15 cellular contexts compared by ENCODE assay signal in genomic region chr11:131463609-131464008, GRCh38.
DNase-seq lines count a peak whose midpoint lies in the region; TF ChIP-seq lines count a peak whose summit lies in the region.
"Had no signal": no experiment of that assay in that cellular context is flagged by ENCODE, and none has a peak within 500 bp of the region (broad histone marks: within the 10 kb centered on the region; RNA-seq: fewer than 3 reads in every experiment).

No MANE protein-coding gene starts in this region.

- H3K4me3 ChIP-seq in GM23248, result no peak overlapping the region
- H3K4me3 ChIP-seq: BLaER1, SJSA1 had no signal

- DNase-seq in GM23248, result peak; percentile 13
- DNase-seq in hippocampal formation (lab: John Stamatoyannopoulos, UW), result peak; percentile 39 to 46
- DNase-seq in posterior cingulate gyrus, result peak in 8 of 10 donors; percentile 47 to 93 (median 65)
- DNase-seq in mucosa of gallbladder (ENCODE audit: low spot score), result no peak
- no peak for DNase-seq in GM13977 (ENCODE audit: low spot score)
- DNase-seq in RWPE1 (ENCODE audit: low spot score), result no peak
- DNase-seq: CD8-positive, alpha-beta memory T cell; DMS 273 treated with DMSO at 0.1 percent for 48 hours; HCEC 1CT; NCI-H2029; NCI-H510A treated with DMSO at 0.1 percent for 48 hours had no signal

- peak overlapping the region in 3 of 5 experiments; percentile 31 to 75 (median 64) for H3K4me3 Mint-ChIP-seq in brain
- H3K4me3 Mint-ChIP-seq: CD8-positive, alpha-beta memory T cell; IgD-negative memory B cell had no signal

- H3K36me3 ChIP-seq in GM23248 (ENCODE audit: low read depth), result no peaks in the 10 kb centered on the region
- H3K36me3 ChIP-seq: BLaER1, SJSA1 had no signal

- intact Hi-C loops in posterior cingulate gyrus (cut with DNase I), result no loop called here

- H3K27ac ChIP-seq in GM23248 (no peak overlapping the region), RWPE1 (no peak overlapping the region)
- H3K27ac ChIP-seq: BLaER1, SJSA1 had no signal

- peaks cover 70% of the 10 kb centered on the region for H3K27me3 ChIP-seq in GM23248 (replicated peaks; ENCODE audit: insufficient read depth)
- H3K27me3 ChIP-seq: BLaER1, SJSA1 had no signal

- WGBS in GM23248 (ENCODE audit: low coverage in 1 of 2, low lambda C conversion rate in 2 of 2, missing lambda C conversion rate in 2 of 2), 2 experiments, result 20 to 22% methylated on average over 12 of the region's 12 CpGs

- H3K27ac Mint-ChIP-seq in brain, result peak overlapping the region in 4 of 5 experiments; percentile 10 to 96 (median 89)
- H3K27ac Mint-ChIP-seq: CD8-positive, alpha-beta memory T cell; IgD-negative memory B cell had no signal

- CTCF ChIA-PET in RWPE1 (lab: Yijun Ruan, JAX), result no interaction called here

- peaks cover 63% of the 10 kb centered on the region for H3K4me1 Mint-ChIP-seq in brain
- H3K4me1 Mint-ChIP-seq: CD8-positive, alpha-beta memory T cell; IgD-negative memory B cell had no signal

- H4K20me1 ChIP-seq in GM23248 (ENCODE audit: insufficient read depth), result no peaks in the 10 kb centered on the region
- H4K20me1 ChIP-seq: BLaER1 had no signal

- H3K9me2 ChIP-seq in GM23248 (ENCODE audit: insufficient read depth), result no peaks in the 10 kb centered on the region

- H3K9ac ChIP-seq in GM23248, result no peak overlapping the region
- H3K9ac ChIP-seq: BLaER1 had no signal

- no peaks in the 10 kb centered on the region for H3K27me3 Mint-ChIP-seq in brain

- H3K9me3 ChIP-seq in GM23248 (ENCODE audit: low read depth), result no peaks in the 10 kb centered on the region
- H3K9me3 ChIP-seq: BLaER1, SJSA1 had no signal

- no peaks in the 10 kb centered on the region for H3F3A ChIP-seq in GM23248 (ENCODE audit: insufficient read depth)

- POLR2A ChIA-PET in RWPE1 (lab: Yijun Ruan, JAX; ENCODE audit: low non-redundant PET), result no interaction called here

- no peak overlapping the region for H2AFZ ChIP-seq in GM23248

- H3K36me3 Mint-ChIP-seq in brain, result no peaks in the 10 kb centered on the region
- H3K36me3 Mint-ChIP-seq: CD8-positive, alpha-beta memory T cell; IgD-negative memory B cell had no signal

- in situ Hi-C loops in GM23248 (cut with MboI) (no loop called here), GM13977 (cut with MboI; ENCODE audit: low pct_unique_long_range_greater_than_20kb, low sequenced_read_pairs, unreplicated experiment) (no loop called here)

- H3K4me1 ChIP-seq in GM23248 (ENCODE audit: insufficient read depth), result no peaks in the 10 kb centered on the region
- H3K4me1 ChIP-seq: SJSA1 had no signal

- no peak overlapping the region for H3K4me2 ChIP-seq in GM23248 (ENCODE audit: unreplicated experiment)
- H3K4me2 ChIP-seq: BLaER1 had no signal

- TF ChIP-seq CTCF in brain (conservative IDR thresholded peaks at IDR 0.05) (no peak), GM13977 (IDR thresholded peaks at IDR 0.05; ENCODE audit: extremely low read depth, insufficient read depth, missing control alignments) (no peak), RWPE1 (conservative IDR thresholded peaks at IDR 0.05; ENCODE audit: low read depth) (no peak)

- no peaks in the 10 kb centered on the region for H3K79me2 ChIP-seq in GM23248 (ENCODE audit: insufficient read depth)

- H3K9me3 Mint-ChIP-seq in brain, result no peaks in the 10 kb centered on the region
- H3K9me3 Mint-ChIP-seq: IgD-negative memory B cell had no signal

Comparison
In these comparisons a context has a peak if more than half of its experiments do, and no peak if none do; other contexts are left out.
1. DNase-seq: peak in GM23248 (single experiment), hippocampal formation (2 of 2) and posterior cingulate gyrus (8 of 10); none in mucosa of gallbladder (single experiment), GM13977 (single experiment) and RWPE1 (single experiment).